Comparison of ENCODE assay signal across 8 cellular contexts in genomic region chr1:61184035-61184713, GRCh38.
DNase-seq lines count a peak whose midpoint lies in the region; ATAC-seq and TF ChIP-seq lines count a peak whose summit lies in the region.

No MANE protein-coding gene starts in this region.

- H3K27ac ChIP-seq in heart right ventricle (peak overlapping the region; percentile 72 to 96 (median 88)), sigmoid colon (peak overlapping the region; percentile 78 to 88 (median 84))

- TF ChIP-seq RAD21 in Ishikawa (IDR thresholded peaks at IDR 0.05; ENCODE audit: low read depth) = no peak

- no peaks in the 10 kb centered on the region for H3K36me3 ChIP-seq in heart right ventricle
- no peaks in the 10 kb centered on the region for H3K36me3 ChIP-seq in sigmoid colon

- intact Hi-C loops in heart right ventricle (cut with DNase I) = loop anchor here (5.0 to 10.0 kb wide), 12 partner anchors 62 to 268 kb away; partner anchors contain the start of gene NFIA (in 6 of the 10)
- intact Hi-C loops in sigmoid colon (cut with DNase I) = loop anchor here (5.0 to 10.0 kb wide), 5 partner anchors 52 to 271 kb away; partner anchors contain the start of gene NFIA

- H3K4me1 ChIP-seq in heart right ventricle (peaks cover 12 to 83% (median 67%) of the 10 kb centered on the region in 9 donors), sigmoid colon (peaks cover 0 to 81% (median 62%) of the 10 kb centered on the region in 4 donors)

- H3K4me3 ChIP-seq in heart right ventricle (peak overlapping the region in 9 of 10 donors; percentile 18 to 57 (median 48)), sigmoid colon (peak overlapping the region; percentile 29 to 41 (median 38))

- 6% methylated on average over 18 of the region's 18 CpGs for WGBS in heart right ventricle, 2 donors
- 29 to 58% methylated on average over 18 of the region's 18 CpGs for WGBS in sigmoid colon, 2 donors

- no peak for TF ChIP-seq POLR2A in sigmoid colon (IDR thresholded peaks at IDR 0.05)

- TF ChIP-seq EP300 in Ishikawa (IDR thresholded peaks at IDR 0.05; ENCODE audit: borderline replicate concordance) (no peak; the same call in 1 of the 2 replicates), sigmoid colon (IDR thresholded peaks at IDR 0.05) (no peak)

- no peaks in the 10 kb centered on the region for H3K9me3 ChIP-seq in heart right ventricle
- H3K9me3 ChIP-seq in sigmoid colon = no peaks in the 10 kb centered on the region

- no peak for TF ChIP-seq CTCF in heart right ventricle (IDR thresholded peaks at IDR 0.05)
- no peak for TF ChIP-seq CTCF in sigmoid colon (IDR thresholded peaks at IDR 0.05)

- ATAC-seq in heart right ventricle = peak; percentile 93 to 98 (median 94)
- no peak for ATAC-seq in HG03432 (IDR thresholded peaks at IDR 0.05; ENCODE audit: unreplicated experiment)
- no peak for ATAC-seq in GM19395 (IDR thresholded peaks at IDR 0.05; ENCODE audit: unreplicated experiment)

- H3K27me3 ChIP-seq in heart right ventricle = no peaks in the 10 kb centered on the region
- H3K27me3 ChIP-seq in sigmoid colon = no peaks in the 10 kb centered on the region

- DNase-seq in amniotic epithelial cell (ENCODE audit: low read depth) (peak; percentile 31), heart right ventricle (peak; percentile 92 to 95), sigmoid colon (peak; percentile 98), NOMO-1 treated with dmso at 0.1 percent for 144 hours (lab: John Stamatoyannopoulos, UW; ENCODE audit: unreplicated experiment) (no peak)
- no peak for DNase-seq in stimulated activated CD4-positive, alpha-beta T cell treated with anti-CD3 and anti-CD28 coated beads, Interleukin-4, amount 100 ng/mL, for 4 hours

TF ChIP-seq in Ishikawa, 13 proteins besides CTCF, POLR2A, EP300 and RAD21:
- peak; percentile 57; the same call in 1 of the 2 replicates for TF ChIP-seq FOXM1 (IDR thresholded peaks at IDR 0.05; ENCODE audit: borderline replicate concordance, low read depth)
- TF ChIP-seq CREB1 (IDR thresholded peaks at IDR 0.05; ENCODE audit: low read depth) = no peak
- TF ChIP-seq, protein P1, sequence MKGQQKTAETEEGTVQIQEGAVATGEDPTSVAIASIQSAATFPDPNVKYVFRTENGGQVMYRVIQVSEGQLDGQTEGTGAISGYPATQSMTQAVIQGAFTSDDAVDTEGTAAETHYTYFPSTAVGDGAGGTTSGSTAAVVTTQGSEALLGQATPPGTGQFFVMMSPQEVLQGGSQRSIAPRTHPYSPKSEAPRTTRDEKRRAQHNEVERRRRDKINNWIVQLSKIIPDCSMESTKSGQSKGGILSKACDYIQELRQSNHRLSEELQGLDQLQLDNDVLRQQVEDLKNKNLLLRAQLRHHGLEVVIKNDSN (IDR thresholded peaks at IDR 0.05) = peak; percentile 99
- TF ChIP-seq TEAD4 (IDR thresholded peaks at IDR 0.05) = peak; percentile 86
- TF ChIP-seq TCF12 (IDR thresholded peaks at IDR 0.05; ENCODE audit: low read depth) = peak; percentile 53; the same call in 1 of the 2 replicates
- TF ChIP-seq ZBTB7A (IDR thresholded peaks at IDR 0.05; ENCODE audit: low read depth) = no peak
- peak; percentile 68; the same call in 1 of the 2 replicates for TF ChIP-seq TAF1 (IDR thresholded peaks at IDR 0.05; ENCODE audit: low read depth)
- no peak for TF ChIP-seq REST (IDR thresholded peaks at IDR 0.05; ENCODE audit: low read depth)
- TF ChIP-seq CEBPB (IDR thresholded peaks at IDR 0.05) = no peak
- peak; percentile 99 for TF ChIP-seq YY1 (IDR thresholded peaks at IDR 0.05; ENCODE audit: low read depth)
- peak; percentile 60; the same call in 1 of the 2 replicates for TF ChIP-seq EGR1 (IDR thresholded peaks at IDR 0.05)
- TF ChIP-seq MAX (IDR thresholded peaks at IDR 0.05) = peak; percentile 92
- peak; percentile 96 for TF ChIP-seq NFIC (IDR thresholded peaks at IDR 0.05)
TF ChIP-seq in Ishikawa: peak in this region for 9.

Comparison
In these comparisons a context has a peak if more than half of its experiments do, and no peak if none do; other contexts are left out.
1. DNase-seq: peak in amniotic epithelial cell (single experiment), heart right ventricle (2 of 2) and sigmoid colon (single experiment); none in stimulated activated CD4-positive, alpha-beta T cell treated with anti-CD3 and anti-CD28 coated beads, Interleukin-4, amount 100 ng/mL, for 4 hours (0 of 2) and NOMO-1 treated with dmso at 0.1 percent for 144 hours (single experiment).
2. ATAC-seq: peak in heart right ventricle (8 of 8); none in HG03432 (single experiment) and GM19395 (single experiment).